Comparison of ENCODE assay signal across 8 cellular contexts in genomic region chrY:19680821-19681220, GRCh38.
"Had no signal": no experiment of that assay in that cellular context is flagged by ENCODE, and none has a peak within 500 bp of the region (broad histone marks: within the 10 kb centered on the region; RNA-seq: fewer than 3 reads in every experiment).

No MANE protein-coding gene starts in this region.

- ATAC-seq: GM12878 had no signal

- DNase-seq: GDM1, GF-D8 had no signal

- FAIRE-seq: G401.6, GM12878, GM12891, GM12892, GM18507, GM19239 had no signal

- H3K4me3 ChIP-seq: GM12878 had no signal
